7 cellular contexts compared by ENCODE assay signal in the genomic region with DNA sequence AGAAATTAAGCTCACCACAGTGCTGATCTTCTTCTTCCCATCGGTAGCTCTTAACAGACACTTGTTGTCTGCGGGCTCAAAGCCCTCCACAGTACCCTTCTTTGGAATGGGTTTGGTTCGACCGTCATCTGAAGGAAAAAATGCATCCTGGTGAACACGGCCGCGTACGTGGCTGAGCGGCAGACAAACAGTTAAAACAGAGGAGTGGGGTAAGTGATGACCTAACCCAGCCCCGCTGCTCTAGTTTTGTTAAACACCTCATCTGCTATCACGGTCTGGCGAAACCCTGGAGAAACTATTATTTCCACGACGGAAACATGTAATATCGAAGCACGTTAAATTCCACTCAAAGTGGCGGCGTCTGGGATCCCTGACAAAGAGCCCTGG. TPM values are rescaled to one million over a fixed set of nuclear protein-coding genes. Genes with fewer than 3 reads are reported as not detected.
DNase-seq lines count a peak whose midpoint lies in the region; ATAC-seq and TF ChIP-seq lines count a peak whose summit lies in the region.

No MANE protein-coding gene starts in this region.

- H3K9me3 ChIP-seq in HEK293 (ENCODE audit: control insufficient read depth, insufficient read depth, low read depth, low read length) (no peaks in the 10 kb centered on the region), psoas muscle (no peaks in the 10 kb centered on the region)

- intact Hi-C loops in psoas muscle (cut with DNase I) = loop anchor here in 1 of 2 donors (10.0 kb wide), 1 partner anchor 253 kb away; the partner anchor contains the start of gene FSIP1

- H3K27ac ChIP-seq in HEK293 (ENCODE audit: extremely low read depth, low read depth, low read length) = peak overlapping the region; percentile 93
- peak overlapping the region; percentile 94 for H3K27ac ChIP-seq in VCaP
- H3K27ac ChIP-seq in psoas muscle = peak overlapping the region; percentile 94

- POLR2A ChIA-PET in HEK293 (lab: Yijun Ruan, JAX) = interaction anchor here (0.7 to 1.6 kb wide), 4 partner anchors 9 to 67 kb away, joined by 3 to 6 read pairs (median 4); no protein-coding TSS in a partner anchor

- H3K4me3 ChIP-seq in HEK293 (ENCODE audit: low read depth, low read length) = peak overlapping the region; percentile 83
- peak overlapping the region; percentile 97 for H3K4me3 ChIP-seq in fibroblast of villous mesenchyme (ENCODE audit: low read depth, low read length)
- peak overlapping the region; percentile 80 for H3K4me3 ChIP-seq in psoas muscle

- H3K36me3 ChIP-seq in HEK293 (ENCODE audit: control insufficient read depth in 2 of 2, insufficient read depth in 1 of 2, low read length in 2 of 2) (peaks cover 18 to 40% of the 10 kb centered on the region in 2 experiments), psoas muscle (ENCODE audit: insufficient read depth in 1 of 2, low read depth in 1 of 2) (peaks cover 9 to 49% of the 10 kb centered on the region in 2 donors)

- no peak for TF ChIP-seq CTCF in HEK293 (tag by site-specific recombination; IDR thresholded peaks at IDR 0.05)
- TF ChIP-seq CTCF in VCaP (conservative IDR thresholded peaks at IDR 0.05) = no peak
- no peak for TF ChIP-seq CTCF in fibroblast of villous mesenchyme (IDR thresholded peaks at IDR 0.05; ENCODE audit: insufficient read depth, low read depth, low read length)
- no peak for TF ChIP-seq CTCF in psoas muscle (IDR thresholded peaks at IDR 0.05)

- H3K4me1 ChIP-seq in HEK293 (ENCODE audit: control insufficient read depth, insufficient read depth, low read length) (no peaks in the 10 kb centered on the region), psoas muscle (peaks cover 14% of the 10 kb centered on the region)

- CTCF ChIA-PET in HEK293 (lab: Yijun Ruan, JAX) = interaction anchor here (0.7 to 5.1 kb wide), 3 partner anchors 33 to 285 kb away, joined by 3 to 35 read pairs (median 5); no protein-coding TSS in a partner anchor

- WGBS in psoas muscle, 3 donors = 0 to 2% (median 1%) methylated on average over 18 of the region's 18 CpGs

- ATAC-seq in psoas muscle (peak in 1 of 4 donors; percentile 15), HG03342 (IDR thresholded peaks at IDR 0.05; ENCODE audit: unreplicated experiment) (no peak)

- no peaks in the 10 kb centered on the region for H3K27me3 ChIP-seq in psoas muscle (ENCODE audit: insufficient read depth in 3 of 3, low read length in 2 of 3)

- DNase-seq in fibroblast of villous mesenchyme (ENCODE audit: low read depth) (peak; percentile 60), psoas muscle (no peak), amygdala (lab: John Stamatoyannopoulos, UW) (no peak)
- DNase-seq in stimulated activated CD8-positive, alpha-beta memory T cell treated with anti-CD3 and anti-CD28 coated beads, Interleukin-4, amount 100 ng/mL, for 48 hours = no peak

TF ChIP-seq in HEK293, 187 proteins besides CTCF, POLR2A, EP300 and RAD21 (continues in another document):
- TF ChIP-seq ZNF521 (tag by site-specific recombination; IDR thresholded peaks at IDR 0.05) (no peak), ZNF624 (tag by site-specific recombination; IDR thresholded peaks at IDR 0.05) (no peak), ZNF768 (tag by site-specific recombination; IDR thresholded peaks at IDR 0.05) (no peak), ZNF530 (tag by site-specific recombination; IDR thresholded peaks at IDR 0.05; ENCODE audit: low read depth) (no peak), ZNF211 (tag by site-specific recombination; IDR thresholded peaks at IDR 0.05; ENCODE audit: low read depth) (no peak), ZNF366 (tag by site-specific recombination; conservative IDR thresholded peaks at IDR 0.05) (no peak), MEIS1 (CRISPR knock-in tag; IDR thresholded peaks at IDR 0.05; ENCODE audit: borderline replicate concordance) (no peak), ZNF155 (tag by site-specific recombination; IDR thresholded peaks at IDR 0.05) (no peak), ZNF146 (tag by site-specific recombination; IDR thresholded peaks at IDR 0.05) (no peak), ZBTB17 (tag by site-specific recombination; IDR thresholded peaks at IDR 0.05) (no peak), ZNF544 (tag by site-specific recombination; IDR thresholded peaks at IDR 0.05) (no peak), ZBTB1 (tag by site-specific recombination; IDR thresholded peaks at IDR 0.05) (no peak), ZNF629 (tag by site-specific recombination; IDR thresholded peaks at IDR 0.05) (0 out of 2 replicates have a peak, but pooled peaks have one; percentile 9), ZBTB48 (tag by site-specific recombination; IDR thresholded peaks at IDR 0.05) (no peak), HOXD13 (CRISPR knock-in tag; IDR thresholded peaks at IDR 0.05; ENCODE audit: borderline replicate concordance) (no peak), ZNF776 (tag by site-specific recombination; IDR thresholded peaks at IDR 0.05; ENCODE audit: borderline replicate concordance) (no peak), ZFP37 (tag by site-specific recombination; IDR thresholded peaks at IDR 0.05) (no peak), ZBTB26 (tag by site-specific recombination; optimal IDR thresholded peaks at IDR 0.05) (no peak), ZNF19 (tag by site-specific recombination; IDR thresholded peaks at IDR 0.05; ENCODE audit: low read depth) (no peak), GFI1B (tag by site-specific recombination; IDR thresholded peaks at IDR 0.05) (no peak), SCRT2 (tag by site-specific recombination; IDR thresholded peaks at IDR 0.05) (peak; percentile 73; the same call in 1 of the 2 replicates), ZNF76 (tag by site-specific recombination; IDR thresholded peaks at IDR 0.05; ENCODE audit: borderline replicate concordance, low read depth) (no peak), ZNF623 (tag by site-specific recombination; IDR thresholded peaks at IDR 0.05) (0 out of 2 replicates have a peak, but pooled peaks have one; percentile 3)
- TF ChIP-seq, protein P1, sequence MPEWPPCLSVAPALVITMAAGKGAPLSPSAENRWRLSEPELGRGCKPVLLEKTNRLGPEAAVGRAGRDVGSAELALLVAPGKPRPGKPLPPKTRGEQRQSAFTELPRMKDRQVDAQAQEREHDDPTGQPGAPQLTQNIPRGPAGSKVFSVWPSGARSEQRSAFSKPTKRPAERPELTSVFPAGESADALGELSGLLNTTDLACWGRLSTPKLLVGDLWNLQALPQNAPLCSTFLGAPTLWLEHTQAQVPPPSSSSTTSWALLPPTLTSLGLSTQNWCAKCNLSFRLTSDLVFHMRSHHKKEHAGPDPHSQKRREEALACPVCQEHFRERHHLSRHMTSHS (tag by site-specific recombination; IDR thresholded peaks at IDR 0.05) = no peak
- TF ChIP-seq, protein P2, sequence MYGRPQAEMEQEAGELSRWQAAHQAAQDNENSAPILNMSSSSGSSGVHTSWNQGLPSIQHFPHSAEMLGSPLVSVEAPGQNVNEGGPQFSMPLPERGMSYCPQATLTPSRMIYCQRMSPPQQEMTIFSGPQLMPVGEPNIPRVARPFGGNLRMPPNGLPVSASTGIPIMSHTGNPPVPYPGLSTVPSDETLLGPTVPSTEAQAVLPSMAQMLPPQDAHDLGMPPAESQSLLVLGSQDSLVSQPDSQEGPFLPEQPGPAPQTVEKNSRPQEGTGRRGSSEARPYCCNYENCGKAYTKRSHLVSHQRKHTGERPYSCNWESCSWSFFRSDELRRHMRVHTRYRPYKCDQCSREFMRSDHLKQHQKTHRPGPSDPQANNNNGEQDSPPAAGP (tag by site-specific recombination; IDR thresholded peaks at IDR 0.05) = no peak
- TF ChIP-seq, protein P3, sequence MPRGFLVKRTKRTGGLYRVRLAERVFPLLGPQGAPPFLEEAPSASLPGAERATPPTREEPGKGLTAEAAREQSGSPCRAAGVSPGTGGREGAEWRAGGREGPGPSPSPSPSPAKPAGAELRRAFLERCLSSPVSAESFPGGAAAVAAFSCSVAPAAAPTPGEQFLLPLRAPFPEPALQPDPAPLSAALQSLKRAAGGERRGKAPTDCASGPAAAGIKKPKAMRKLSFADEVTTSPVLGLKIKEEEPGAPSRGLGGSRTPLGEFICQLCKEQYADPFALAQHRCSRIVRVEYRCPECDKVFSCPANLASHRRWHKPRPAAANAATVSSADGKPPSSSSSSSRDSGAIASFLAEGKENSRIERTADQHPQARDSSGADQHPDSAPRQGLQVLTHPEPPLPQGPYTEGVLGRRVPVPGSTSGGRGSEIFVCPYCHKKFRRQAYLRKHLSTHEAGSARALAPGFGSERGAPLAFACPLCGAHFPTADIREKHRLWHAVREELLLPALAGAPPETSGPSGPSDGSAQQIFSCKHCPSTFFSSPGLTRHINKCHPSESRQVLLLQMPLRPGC (tag by site-specific recombination; IDR thresholded peaks at IDR 0.05) = no peak
- TF ChIP-seq, protein P4, sequence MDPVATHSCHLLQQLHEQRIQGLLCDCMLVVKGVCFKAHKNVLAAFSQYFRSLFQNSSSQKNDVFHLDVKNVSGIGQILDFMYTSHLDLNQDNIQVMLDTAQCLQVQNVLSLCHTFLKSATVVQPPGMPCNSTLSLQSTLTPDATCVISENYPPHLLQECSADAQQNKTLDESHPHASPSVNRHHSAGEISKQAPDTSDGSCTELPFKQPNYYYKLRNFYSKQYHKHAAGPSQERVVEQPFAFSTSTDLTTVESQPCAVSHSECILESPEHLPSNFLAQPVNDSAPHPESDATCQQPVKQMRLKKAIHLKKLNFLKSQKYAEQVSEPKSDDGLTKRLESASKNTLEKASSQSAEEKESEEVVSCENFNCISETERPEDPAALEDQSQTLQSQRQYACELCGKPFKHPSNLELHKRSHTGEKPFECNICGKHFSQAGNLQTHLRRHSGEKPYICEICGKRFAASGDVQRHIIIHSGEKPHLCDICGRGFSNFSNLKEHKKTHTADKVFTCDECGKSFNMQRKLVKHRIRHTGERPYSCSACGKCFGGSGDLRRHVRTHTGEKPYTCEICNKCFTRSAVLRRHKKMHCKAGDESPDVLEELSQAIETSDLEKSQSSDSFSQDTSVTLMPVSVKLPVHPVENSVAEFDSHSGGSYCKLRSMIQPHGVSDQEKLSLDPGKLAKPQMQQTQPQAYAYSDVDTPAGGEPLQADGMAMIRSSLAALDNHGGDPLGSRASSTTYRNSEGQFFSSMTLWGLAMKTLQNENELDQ (tag by site-specific recombination; IDR thresholded peaks at IDR 0.05; ENCODE audit: low read depth) = no peak

RNA-seq across cellular contexts. Expression of gene SRP14, which starts 0.7 kb away (rescaled TPM):
- total RNA-seq in fibroblast of villous mesenchyme (93.3 and 96.6 TPM in 2 replicates), psoas muscle (100 to 1,000 TPM; 134 to 170 (median 153) TPM)
- polyA plus RNA-seq in psoas muscle = 100 to 1,000 TPM; 279 to 288 (median 280) TPM
